ENCODE assay signal across 25 cellular contexts in genomic region chr3:187051066-187051465, GRCh38.
DNase-seq lines count a peak whose midpoint lies in the region; ATAC-seq and TF ChIP-seq lines count a peak whose summit lies in the region.
"Had no signal": no experiment of that assay in that cellular context is flagged by ENCODE, and none has a peak within 500 bp of the region (broad histone marks: within the 10 kb centered on the region; RNA-seq: fewer than 3 reads in every experiment).

No MANE protein-coding gene starts in this region.

- H3K4me1 Mint-ChIP-seq in activated T-cell treated with anti-CD3 and anti-CD28 coated beads, Interleukin-2, amount 50 U/mL, for 24 hours (ENCODE audit: low read depth) = peaks cover 77% of the 10 kb centered on the region
- peaks cover 84% of the 10 kb centered on the region for H3K4me1 Mint-ChIP-seq in activated B cell treated with CpG ODN at 0.5 μM for 24 hours
- peaks cover 44% of the 10 kb centered on the region for H3K4me1 Mint-ChIP-seq in dendritic cell treated with granulocyte-macrophage colony-stimulating factor and Interleukin-4, amounts not matched to agents 40 ng/mL and 50 ng/mL, for 4 days (ENCODE audit: low read depth)
- H3K4me1 Mint-ChIP-seq in stimulated activated effector memory CD8-positive, alpha-beta T cell treated with anti-CD3 and anti-CD28 coated beads, Interleukin-12 subunit alpha, Interleukin-12 subunit beta, amount 100 ng/mL, for 72 hours = peaks cover 54% of the 10 kb centered on the region

- peaks cover 99% of the 10 kb centered on the region for H3K36me3 Mint-ChIP-seq in activated T-cell treated with anti-CD3 and anti-CD28 coated beads, Interleukin-2, amount 50 U/mL, for 24 hours (ENCODE audit: low read depth)
- peaks cover 97% of the 10 kb centered on the region for H3K36me3 Mint-ChIP-seq in activated B cell treated with CpG ODN at 0.5 μM for 24 hours (ENCODE audit: low read depth)
- peaks cover 100% of the 10 kb centered on the region for H3K36me3 Mint-ChIP-seq in dendritic cell treated with granulocyte-macrophage colony-stimulating factor and Interleukin-4, amounts not matched to agents 40 ng/mL and 50 ng/mL, for 4 days (ENCODE audit: low read depth)
- H3K36me3 Mint-ChIP-seq in stimulated activated effector memory CD8-positive, alpha-beta T cell treated with anti-CD3 and anti-CD28 coated beads, Interleukin-12 subunit alpha, Interleukin-12 subunit beta, amount 100 ng/mL, for 72 hours = peaks cover 99% of the 10 kb centered on the region

- ATAC-seq in activated B cell treated with CpG ODN at 0.5 μM for 24 hours (ENCODE audit: low read depth) (no peak), Right ventricle myocardium superior (ENCODE audit: poor library complexity) (no peak)
- peak; percentile 45 for ATAC-seq in stimulated activated effector memory CD8-positive, alpha-beta T cell treated with anti-CD3 and anti-CD28 coated beads, Interleukin-12 subunit alpha, Interleukin-12 subunit beta, amount 100 ng/mL, for 72 hours
- ATAC-seq: gastrocnemius medialis, Right ventricle myocardium inferior had no signal

- no peak overlapping the region for H3K4me3 Mint-ChIP-seq in activated T-cell treated with anti-CD3 and anti-CD28 coated beads, Interleukin-2, amount 50 U/mL, for 24 hours
- no peak overlapping the region for H3K4me3 Mint-ChIP-seq in activated B cell treated with CpG ODN at 0.5 μM for 24 hours
- H3K4me3 Mint-ChIP-seq in dendritic cell treated with granulocyte-macrophage colony-stimulating factor and Interleukin-4, amounts not matched to agents 40 ng/mL and 50 ng/mL, for 4 days = no peak overlapping the region
- no peak overlapping the region for H3K4me3 Mint-ChIP-seq in stimulated activated effector memory CD8-positive, alpha-beta T cell treated with anti-CD3 and anti-CD28 coated beads, Interleukin-12 subunit alpha, Interleukin-12 subunit beta, amount 100 ng/mL, for 72 hours

- H3K27me3 Mint-ChIP-seq in activated T-cell treated with anti-CD3 and anti-CD28 coated beads, Interleukin-2, amount 50 U/mL, for 24 hours = no peaks in the 10 kb centered on the region
- no peaks in the 10 kb centered on the region for H3K27me3 Mint-ChIP-seq in activated B cell treated with CpG ODN at 0.5 μM for 24 hours
- no peaks in the 10 kb centered on the region for H3K27me3 Mint-ChIP-seq in dendritic cell treated with granulocyte-macrophage colony-stimulating factor and Interleukin-4, amounts not matched to agents 40 ng/mL and 50 ng/mL, for 4 days

- CTCF ChIA-PET in activated B cell treated with CpG ODN at 0.5 μM for 24 hours (lab: Charles Lee) = no interaction called here

- H3K27ac Mint-ChIP-seq in activated T-cell treated with anti-CD3 and anti-CD28 coated beads, Interleukin-2, amount 50 U/mL, for 24 hours = peak overlapping the region; percentile 83
- H3K27ac Mint-ChIP-seq in activated B cell treated with CpG ODN at 0.5 μM for 24 hours = peak overlapping the region; percentile 67
- H3K27ac Mint-ChIP-seq in dendritic cell treated with granulocyte-macrophage colony-stimulating factor and Interleukin-4, amounts not matched to agents 40 ng/mL and 50 ng/mL, for 4 days = peak overlapping the region; percentile 32
- H3K27ac Mint-ChIP-seq in stimulated activated effector memory CD8-positive, alpha-beta T cell treated with anti-CD3 and anti-CD28 coated beads, Interleukin-12 subunit alpha, Interleukin-12 subunit beta, amount 100 ng/mL, for 72 hours = peak overlapping the region; percentile 78

- DNase-seq in activated T-cell treated with anti-CD3 and anti-CD28 coated beads, Interleukin-2, amount 50 U/mL, for 24 hours = no peak
- no peak for DNase-seq in activated T-cell treated with anti-CD3 and anti-CD28 coated beads, Interleukin-2, amount 50 U/mL, for 48 hours
- DNase-seq in activated B cell treated with CpG ODN at 0.5 μM for 24 hours (no peak), SKM-1 treated with dmso at 0.1 percent for 144 hours (lab: John Stamatoyannopoulos, UW; ENCODE audit: unreplicated experiment) (no peak), SHP77 treated with DMSO at 0.1 percent for 48 hours (lab: John Stamatoyannopoulos, UW) (no peak), Right ventricle myocardium superior (no peak)
- no peak for DNase-seq in stimulated activated effector memory CD8-positive, alpha-beta T cell treated with anti-CD3 and anti-CD28 coated beads, Interleukin-12 subunit alpha, Interleukin-12 subunit beta, amount 100 ng/mL, for 72 hours (ENCODE audit: low spot score in 2 of 2)
- DNase-seq: activated CD4-positive, alpha-beta T cell treated with anti-CD3 and anti-CD28 coated beads for 4 hours; activated gamma-delta T cell treated with Interleukin-2 at 50 U/mL for 16 hours; Calu3; cerebellar nuclear complex; effector CD8-positive, alpha-beta T cell; esophagus squamous epithelium; gastrocnemius medialis; H7; NCI-H1092; NCI-H187 treated with DMSO at 0.1 percent for 48 hours; NCI-H82; OCI-M1; stimulated activated CD4-positive, alpha-beta T cell treated with anti-CD3 and anti-CD28 coated beads, Interleukin-4, amount 100 ng/mL, for 1 hour; stomach; SW 1271; transverse colon had no signal

- intact Hi-C loops in activated B cell treated with CpG ODN at 0.5 μM for 24 hours (cut with micrococcal nuclease) = no loop called here
- intact Hi-C loops in dendritic cell treated with granulocyte-macrophage colony-stimulating factor and Interleukin-4, amounts not matched to agents 40 ng/mL and 50 ng/mL, for 4 days (cut with micrococcal nuclease) = no loop called here
- intact Hi-C loops in Right ventricle myocardium superior (cut with DNase I) = no loop called here

- peaks cover 25% of the 10 kb centered on the region for H3K9me3 Mint-ChIP-seq in activated T-cell treated with anti-CD3 and anti-CD28 coated beads, Interleukin-2, amount 50 U/mL, for 24 hours
- H3K9me3 Mint-ChIP-seq in activated B cell treated with CpG ODN at 0.5 μM for 24 hours = peaks cover 6% of the 10 kb centered on the region
- H3K9me3 Mint-ChIP-seq in dendritic cell treated with granulocyte-macrophage colony-stimulating factor and Interleukin-4, amounts not matched to agents 40 ng/mL and 50 ng/mL, for 4 days = peaks cover 25% of the 10 kb centered on the region
- H3K9me3 Mint-ChIP-seq in stimulated activated effector memory CD8-positive, alpha-beta T cell treated with anti-CD3 and anti-CD28 coated beads, Interleukin-12 subunit alpha, Interleukin-12 subunit beta, amount 100 ng/mL, for 72 hours = peaks cover 8% of the 10 kb centered on the region

- no peak for TF ChIP-seq CTCF in activated B cell treated with CpG ODN at 0.5 μM for 24 hours (IDR thresholded peaks at IDR 0.05)

- POLR2A ChIA-PET in activated B cell treated with CpG ODN at 0.5 μM for 24 hours (lab: Charles Lee) = no interaction called here

Comparison
In these comparisons a context has a peak if more than half of its experiments do, and no peak if none do; other contexts are left out.
1. H3K27ac Mint-ChIP-seq: peak in every context shown above with its lines; median percentile 83 in activated T-cell treated with anti-CD3 and anti-CD28 coated beads, Interleukin-2, amount 50 U/mL, for 24 hours; 78 in stimulated activated effector memory CD8-positive, alpha-beta T cell treated with anti-CD3 and anti-CD28 coated beads, Interleukin-12 subunit alpha, Interleukin-12 subunit beta, amount 100 ng/mL, for 72 hours; 67 in activated B cell treated with CpG ODN at 0.5 μM for 24 hours; 32 in dendritic cell treated with granulocyte-macrophage colony-stimulating factor and Interleukin-4, amounts not matched to agents 40 ng/mL and 50 ng/mL, for 4 days.